Comparison of ENCODE assay signal across 8 cellular contexts in the genomic region with DNA sequence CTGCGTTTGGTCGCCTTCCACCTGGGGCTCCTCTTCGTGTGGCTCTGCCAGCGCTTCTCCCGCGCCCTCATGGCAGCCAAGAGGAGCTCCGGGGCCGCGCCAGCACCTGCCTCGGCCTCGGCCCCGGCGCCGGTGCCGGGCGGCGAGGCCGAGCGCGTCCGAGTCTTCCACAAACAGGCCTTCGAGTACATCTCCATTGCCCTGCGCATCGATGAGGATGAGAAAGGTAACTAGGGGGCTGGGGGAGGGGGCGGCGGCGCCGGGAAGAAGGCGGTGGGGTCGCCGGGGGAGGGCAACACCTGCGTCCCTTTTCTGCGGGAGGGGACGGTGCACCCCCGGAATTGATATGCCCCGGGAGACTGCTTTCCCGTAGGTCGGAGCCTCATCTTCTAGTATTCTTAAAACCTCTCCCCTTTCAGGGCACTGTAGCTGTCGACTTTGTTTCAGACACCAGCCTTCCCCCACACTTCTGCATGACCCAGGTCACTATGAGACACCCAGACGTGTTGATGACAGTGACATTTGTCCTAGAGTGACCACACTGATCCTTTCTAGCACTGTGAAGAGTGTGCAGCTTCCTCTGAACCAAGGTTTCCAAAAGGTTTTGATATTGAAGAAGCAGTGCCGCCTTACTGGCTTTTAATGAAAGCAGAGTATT. TPM values are rescaled to one million over a fixed set of nuclear protein-coding genes. Genes with fewer than 3 reads are reported as not detected.
DNase-seq lines count a peak whose midpoint lies in the region; ATAC-seq and TF ChIP-seq lines count a peak whose summit lies in the region.

No MANE protein-coding gene starts in this region.

- H3K4me3 ChIP-seq in foreskin fibroblast (ENCODE audit: low read depth in 1 of 2, low read length in 2 of 2) (peak overlapping the region; percentile 82 to 83), ovary (peak overlapping the region; percentile 84)

- no peaks in the 10 kb centered on the region for H3K27me3 Mint-ChIP-seq in CD4-positive, alpha-beta T cell

- no peaks in the 10 kb centered on the region for H3K36me3 ChIP-seq in ovary

- intact Hi-C loops in CD4-positive, alpha-beta T cell (cut with DNase I, micrococcal nuclease): loop anchor here (2.0 to 10.0 kb wide), 8 partner anchors 51 to 1919 kb away; a partner anchor contains a TSS
- intact Hi-C loops in ovary (cut with DNase I): no loop called here

- 1 to 2% (median 1%) methylated on average over 36 to 41 of the region's 41 CpGs for WGBS in ovary, 3 donors

- H3K36me3 Mint-ChIP-seq in CD4-positive, alpha-beta T cell (ENCODE audit: low read depth): peaks cover 12% of the 10 kb centered on the region

- POLR2A ChIA-PET in CD4-positive, alpha-beta T cell (lab: Charles Lee): interaction anchor here (1.0 to 4.3 kb wide), 17 partner anchors 7 to 1918 kb away, joined by 3 to 65 read pairs (median 5); a partner anchor contains a TSS

- peak overlapping the region; percentile 90 for H3K27ac Mint-ChIP-seq in CD4-positive, alpha-beta T cell

- peak overlapping the region; percentile 97 for H3K4me3 Mint-ChIP-seq in CD4-positive, alpha-beta T cell

- no peak for TF ChIP-seq EP300 in ovary (IDR thresholded peaks at IDR 0.05)

- TF ChIP-seq CTCF in CD4-positive, alpha-beta T cell (IDR thresholded peaks at IDR 0.05): no peak
- TF ChIP-seq CTCF in foreskin fibroblast (IDR thresholded peaks at IDR 0.05; ENCODE audit: low read depth, low read length): no peak
- TF ChIP-seq CTCF in ovary (IDR thresholded peaks at IDR 0.05): no peak

- H3K27ac ChIP-seq in CD4-positive, alpha-beta T cell (ENCODE audit: low read depth, low read length): peak overlapping the region; percentile 63
- H3K27ac ChIP-seq in ovary: peak overlapping the region; percentile 85 to 86

- H3K4me1 Mint-ChIP-seq in CD4-positive, alpha-beta T cell (ENCODE audit: low read depth): peaks cover 41% of the 10 kb centered on the region

- peaks cover 3% of the 10 kb centered on the region for H3K4me1 ChIP-seq in ovary (ENCODE audit: insufficient read depth)

- no peaks in the 10 kb centered on the region for H3K9me3 ChIP-seq in CD4-positive, alpha-beta T cell (ENCODE audit: control insufficient read depth, low read length)
- no peaks in the 10 kb centered on the region for H3K9me3 ChIP-seq in ovary

- CTCF ChIA-PET in CD4-positive, alpha-beta T cell (lab: Charles Lee): interaction anchor here (1.2 to 2.4 kb wide), 7 partner anchors 9 to 59 kb away, joined by 3 to 24 read pairs (median 5); a partner anchor contains a TSS

- TF ChIP-seq POLR2A in ovary (IDR thresholded peaks at IDR 0.05): no peak

- peak in 5 of 10 experiments; percentile 3 to 35 (median 8) for DNase-seq in CD4-positive, alpha-beta T cell
- DNase-seq in KG1 (lab: John Stamatoyannopoulos, UW): peak; percentile 13
- peak; percentile 8 for DNase-seq in activated CD4-positive, alpha-beta T cell treated with anti-CD3 and anti-CD28 coated beads, Interleukin-2, amount 50 U/mL, for 1 hour
- DNase-seq in foreskin fibroblast: peak in 1 of 2 donors; percentile 19
- peak in 1 of 5 donors; percentile 21 for DNase-seq in ovary
- no peak for DNase-seq in DMS 273 treated with DMSO at 0.1 percent for 48 hours (lab: John Stamatoyannopoulos, UW)
- DNase-seq in hippocampal formation (lab: John Stamatoyannopoulos, UW): no peak

- no peak for ATAC-seq in CD4-positive, alpha-beta T cell (ENCODE audit: poor library complexity)
- ATAC-seq in GM19372 (IDR thresholded peaks at IDR 0.05; ENCODE audit: low read depth, unreplicated experiment): peak; percentile 6

- H3K9me3 Mint-ChIP-seq in CD4-positive, alpha-beta T cell: no peaks in the 10 kb centered on the region

- H3K27me3 ChIP-seq in CD4-positive, alpha-beta T cell (ENCODE audit: control insufficient read depth, insufficient read depth, low read length): no peaks in the 10 kb centered on the region
- no peaks in the 10 kb centered on the region for H3K27me3 ChIP-seq in ovary

RNA-seq across cellular contexts. Expression of a gene that starts 0.8 kb away (rescaled TPM):
- total RNA-seq in CD4-positive, alpha-beta T cell: 1 to 10 TPM; 7.0 to 7.4 TPM
- 10 to 100 TPM; 15.8 to 21.6 (median 18.4) TPM for total RNA-seq in ovary
- polyA plus RNA-seq in ovary: 10 to 100 TPM in 1 of 2 donors, 1 to 10 TPM in 1; 6.5 to 10.5 TPM

RNA-seq across cellular contexts. Expression of a gene that starts 24.5 kb away (rescaled TPM):
- 10 to 100 TPM; 12.4 to 13.1 TPM for total RNA-seq in CD4-positive, alpha-beta T cell
- 10 to 100 TPM; 37.7 to 81.3 (median 52.3) TPM for total RNA-seq in ovary
- 10 to 100 TPM; 73.8 to 83.2 TPM for polyA plus RNA-seq in ovary

RNA-seq across cellular contexts. Expression of a gene that starts 53.3 kb away (rescaled TPM):
- 10 to 100 TPM; 39.6 to 39.8 TPM for total RNA-seq in CD4-positive, alpha-beta T cell
- total RNA-seq in ovary: 10 to 100 TPM; 19.0 to 41.3 (median 35.0) TPM
- 10 to 100 TPM; 19.7 to 28.9 TPM for polyA plus RNA-seq in ovary

Comparison
In these comparisons a context has a peak if more than half of its experiments do, and no peak if none do; other contexts are left out.
1. DNase-seq: peak in KG1 (single experiment) and activated CD4-positive, alpha-beta T cell treated with anti-CD3 and anti-CD28 coated beads, Interleukin-2, amount 50 U/mL, for 1 hour (single experiment); none in DMS 273 treated with DMSO at 0.1 percent for 48 hours (single experiment) and hippocampal formation (0 of 2).
2. intact Hi-C loops: an anchor here in CD4-positive, alpha-beta T cell (2.0 to 10.0 kb wide); none called in ovary.